In genomic region chrX:63918611-63919010, GRCh38 we compare ENCODE assay signal across 12 cellular contexts.
DNase-seq lines count a peak whose midpoint lies in the region; ATAC-seq and TF ChIP-seq lines count a peak whose summit lies in the region.
"Had no signal": no experiment of that assay in that cellular context is flagged by ENCODE, and none has a peak within 500 bp of the region (broad histone marks: within the 10 kb centered on the region; RNA-seq: fewer than 3 reads in every experiment).

No MANE protein-coding gene starts in this region.

- TF ChIP-seq CTCF in WTC11 (IDR thresholded peaks at IDR 0.05), result no peak

- H3K4me1 Mint-ChIP-seq in WTC11, result peaks cover 5% of the 10 kb centered on the region; the same call in 1 of the 2 replicates

- H3K9me3 Mint-ChIP-seq in WTC11, result peaks cover 61% of the 10 kb centered on the region

- H3K27me3 ChIP-seq in Karpas-422 (ENCODE audit: low read length) (no peaks in the 10 kb centered on the region), mesendoderm (ENCODE audit: insufficient read depth, low read length, poor library complexity) (no peaks in the 10 kb centered on the region)

- H3K4me2 ChIP-seq in Karpas-422 (ENCODE audit: low read depth, low read length, poor library complexity, severe bottlenecking), result no peak overlapping the region
- no peak overlapping the region for H3K4me2 ChIP-seq in mesendoderm (ENCODE audit: low read length)

- no peak overlapping the region for H3K4ac ChIP-seq in mesendoderm (ENCODE audit: low read depth, low read length)

- no peak overlapping the region for H3K27ac ChIP-seq in Karpas-422 (ENCODE audit: low read length)
- no peak overlapping the region for H3K27ac ChIP-seq in mesendoderm (ENCODE audit: low read depth, low read length)
- H3K27ac ChIP-seq: skin epidermis had no signal

- H3K79me2 ChIP-seq in Karpas-422 (ENCODE audit: low read length) (no peaks in the 10 kb centered on the region), mesendoderm (ENCODE audit: control insufficient read depth, insufficient read depth, low read length) (no peaks in the 10 kb centered on the region)

- no CpG with 5 or more reads among the region's 1 CpG for WGBS in mesendoderm (ENCODE audit: extremely low coverage, insufficient coverage, low lambda C conversion rate)

- no peak overlapping the region for H2BK15ac ChIP-seq in mesendoderm (replicated peaks; ENCODE audit: low read depth)

- no peak overlapping the region for H3K4me3 Mint-ChIP-seq in WTC11

- no peak overlapping the region for H2BK5ac ChIP-seq in mesendoderm (ENCODE audit: low read length)

- no peak overlapping the region for H2BK120ac ChIP-seq in mesendoderm (ENCODE audit: low read depth, low read length)

- no peak overlapping the region for H3K18ac ChIP-seq in mesendoderm (ENCODE audit: low read length)

- no peak overlapping the region for H4K8ac ChIP-seq in mesendoderm (ENCODE audit: low read depth, low read length)

- CTCF ChIA-PET in WTC11 (lab: Charles Lee), result interaction anchor here (1.2 kb wide), 1 partner anchor 15 kb away, joined by 3 read pairs; no protein-coding TSS in a partner anchor
- CTCF ChIA-PET in HEK293T (lab: Yijun Ruan, JAX), result interaction anchor here (0.8 kb wide), 1 partner anchor 15 kb away, joined by 3 read pairs; no protein-coding TSS in a partner anchor

- ATAC-seq in WTC11 (peak; percentile 65), HG02571 (IDR thresholded peaks at IDR 0.05; ENCODE audit: unreplicated experiment) (no peak)

- peaks cover 3% of the 10 kb centered on the region; the same call in 1 of the 2 replicates for H3K9me3 ChIP-seq in Karpas-422 (ENCODE audit: low read length)

- no peak overlapping the region for H4K5ac ChIP-seq in mesendoderm (ENCODE audit: low read length)

- H3K4me1 ChIP-seq in Karpas-422 (ENCODE audit: low read length) (peaks cover 7% of the 10 kb centered on the region), mesendoderm (ENCODE audit: control insufficient read depth, low read depth, low read length) (no peaks in the 10 kb centered on the region)

- no peaks in the 10 kb centered on the region for H4K20me1 ChIP-seq in Karpas-422 (ENCODE audit: insufficient read depth, low read depth, low read length)

- no peaks in the 10 kb centered on the region for H3K9me2 ChIP-seq in Karpas-422 (replicated peaks; ENCODE audit: insufficient read depth, low read length)

- H3K9ac ChIP-seq in Karpas-422 (ENCODE audit: low read length), result no peak overlapping the region
- no peak overlapping the region for H3K9ac ChIP-seq in mesendoderm (ENCODE audit: low read length)

- POLR2A ChIA-PET in WTC11 (lab: Charles Lee) (no interaction called here), HEK293T (lab: Yijun Ruan, JAX) (no interaction called here)

- H3K79me1 ChIP-seq in mesendoderm (ENCODE audit: low read length), result no peaks in the 10 kb centered on the region

- H3K27me3 Mint-ChIP-seq in WTC11 (ENCODE audit: low read depth), result no peaks in the 10 kb centered on the region

- H3K27ac Mint-ChIP-seq in WTC11, result no peak overlapping the region

- H2AK5ac ChIP-seq in mesendoderm (ENCODE audit: low read length), result no peak overlapping the region

- H2AFZ ChIP-seq in Karpas-422 (ENCODE audit: low read length), result no peak overlapping the region

- H3K4me3 ChIP-seq in Karpas-422 (ENCODE audit: low read length) (no peak overlapping the region), mesendoderm (ENCODE audit: low read length) (no peak overlapping the region)
- H3K4me3 ChIP-seq: skin epidermis had no signal

- H3K36me3 ChIP-seq in Karpas-422 (ENCODE audit: insufficient read depth, low read length) (no peaks in the 10 kb centered on the region), mesendoderm (ENCODE audit: control insufficient read depth, insufficient read depth, low read length) (no peaks in the 10 kb centered on the region)

- no peak overlapping the region for H3K23ac ChIP-seq in mesendoderm (ENCODE audit: low read length)

- DNase-seq in GM03348 (ENCODE audit: low spot score) (peak; percentile 34), Karpas-422 (peak; percentile 58), WTC11 (ENCODE audit: low spot score) (peak; percentile 13), mesendoderm (peak; percentile 65), NCI-H69 (lab: John Stamatoyannopoulos, UW) (no peak), HEK293T (ENCODE audit: extremely low spot score) (no peak), CD1c-positive myeloid dendritic cell (ENCODE audit: extremely low spot score) (no peak)
- DNase-seq: activated naive CD4-positive, alpha-beta T cell; foreskin melanocyte; trophoblast cell had no signal

- H3K36me3 Mint-ChIP-seq in WTC11, result peaks cover 30% of the 10 kb centered on the region

- no peak overlapping the region for H3K56ac ChIP-seq in mesendoderm (ENCODE audit: low read length)

TF ChIP-seq in WTC11, 78 proteins besides CTCF, POLR2A, EP300 and RAD21 (continues in another document):
- TF ChIP-seq HMGXB4 (CRISPR knock-in tag; IDR thresholded peaks at IDR 0.05), result no peak
- no peak for TF ChIP-seq AR (CRISPR knock-in tag; IDR thresholded peaks at IDR 0.05)
- no peak for TF ChIP-seq ZNF396 (CRISPR knock-in tag; IDR thresholded peaks at IDR 0.05; ENCODE audit: borderline replicate concordance)
- no peak for TF ChIP-seq PRRX2 (CRISPR knock-in tag; IDR thresholded peaks at IDR 0.05)

TF ChIP-seq in HEK293T, 16 proteins besides CTCF, POLR2A, EP300 and RAD21:
- TF ChIP-seq PKNOX1 (IDR thresholded peaks at IDR 0.05), result no peak
- no peak for TF ChIP-seq ARNT (IDR thresholded peaks at IDR 0.05)
- no peak for TF ChIP-seq SUZ12 (IDR thresholded peaks at IDR 0.05)
- no peak for TF ChIP-seq ELF4 (IDR thresholded peaks at IDR 0.05)
- TF ChIP-seq FOXM1 (IDR thresholded peaks at IDR 0.05; ENCODE audit: borderline replicate concordance), result no peak
- TF ChIP-seq CTBP1 (IDR thresholded peaks at IDR 0.05; ENCODE audit: borderline replicate concordance), result no peak
- no peak for TF ChIP-seq FOXA1 (IDR thresholded peaks at IDR 0.05)
- TF ChIP-seq L3MBTL2 (conservative IDR thresholded peaks at IDR 0.05), result no peak
- TF ChIP-seq SP1 (IDR thresholded peaks at IDR 0.05), result no peak
- no peak for TF ChIP-seq TARDBP (IDR thresholded peaks at IDR 0.05)
- TF ChIP-seq BHLHE40 (IDR thresholded peaks at IDR 0.05; ENCODE audit: borderline replicate concordance), result no peak
- no peak for TF ChIP-seq LEF1 (IDR thresholded peaks at IDR 0.05; ENCODE audit: borderline replicate concordance)
- TF ChIP-seq FOXK2 (IDR thresholded peaks at IDR 0.05), result no peak
- TF ChIP-seq NFRKB (IDR thresholded peaks at IDR 0.05), result no peak
- TF ChIP-seq HDGF (IDR thresholded peaks at IDR 0.05; ENCODE audit: borderline replicate concordance), result no peak
- no peak for TF ChIP-seq ZNF384 (IDR thresholded peaks at IDR 0.05)

Comparison
In these comparisons a context has a peak if more than half of its experiments do, and no peak if none do; other contexts are left out.
1. DNase-seq: peak in GM03348 (single experiment), Karpas-422 (single experiment), WTC11 (single experiment) and mesendoderm (single experiment); none in NCI-H69 (single experiment), HEK293T (single experiment) and CD1c-positive myeloid dendritic cell (single experiment).